In genomic region chr5:14351845-14352712, GRCh38 we compare ENCODE assay signal across 8 cellular contexts.
DNase-seq lines count a peak whose midpoint lies in the region; FAIRE-seq and TF ChIP-seq lines count a peak whose summit lies in the region.

No MANE protein-coding gene starts in this region.

- peaks cover 23% of the 10 kb centered on the region; the same call in 1 of the 2 replicates for H4K20me1 ChIP-seq in GM23248 (ENCODE audit: insufficient read depth)

- TF ChIP-seq CTCF in RWPE1 (conservative IDR thresholded peaks at IDR 0.05; ENCODE audit: low read depth), result peak; percentile 97

- 61 to 64% methylated on average over 7 of the region's 7 CpGs for WGBS in GM23248 (ENCODE audit: low coverage in 1 of 2, low lambda C conversion rate in 2 of 2, missing lambda C conversion rate in 2 of 2), 2 experiments

- H3K79me2 ChIP-seq in GM23248 (ENCODE audit: insufficient read depth), result peaks cover 99% of the 10 kb centered on the region

- no peak overlapping the region for H2AFZ ChIP-seq in GM23248

- H3K9ac ChIP-seq in GM23248, result no peak overlapping the region

- H3K4me3 ChIP-seq in GM23248, result no peak overlapping the region

- no peaks in the 10 kb centered on the region for H3K27me3 ChIP-seq in GM23248 (replicated peaks; ENCODE audit: insufficient read depth)

- no peaks in the 10 kb centered on the region for H3K9me2 ChIP-seq in GM23248 (ENCODE audit: insufficient read depth)

- H3K4me1 ChIP-seq in GM23248 (ENCODE audit: insufficient read depth), result no peaks in the 10 kb centered on the region

- POLR2A ChIA-PET in RWPE1 (lab: Yijun Ruan, JAX; ENCODE audit: low non-redundant PET), result no interaction called here

- no peaks in the 10 kb centered on the region for H3K9me3 ChIP-seq in GM23248 (ENCODE audit: low read depth)

- in situ Hi-C loops in GM23248 (cut with MboI), result no loop called here

- H3K4me2 ChIP-seq in GM23248 (ENCODE audit: unreplicated experiment), result no peak overlapping the region

- H3K36me3 ChIP-seq in GM23248 (ENCODE audit: low read depth), result peaks cover 46% of the 10 kb centered on the region; the same call in 1 of the 2 replicates

- peak; percentile 55 for DNase-seq in GDM1 (lab: John Stamatoyannopoulos, UW)
- peak; percentile 83 for DNase-seq in GM23248
- peak; percentile 63 for DNase-seq in LHCN-M2 (ENCODE audit: low read depth)
- peak; percentile 68 for DNase-seq in RWPE1 (ENCODE audit: low spot score)
- DNase-seq in activated effector memory CD4-positive, alpha-beta T cell treated with Interleukin-2 at 50 U/mL for 16 hours, result peak; percentile 35
- DNase-seq in frontal cortex (ENCODE audit: low spot score in 2 of 2), result peak; percentile 54 to 63
- peak; percentile 64 for DNase-seq in pons (ENCODE audit: low spot score)
- peak; percentile 57 for DNase-seq in ureter (ENCODE audit: low spot score)

- CTCF ChIA-PET in RWPE1 (lab: Yijun Ruan, JAX), result interaction anchor here (0.6 to 1.7 kb wide), 7 partner anchors 13 to 296 kb away, joined by 3 to 13 read pairs (median 5); no protein-coding TSS in a partner anchor

- H3K27ac ChIP-seq in GM23248, result peak overlapping the region; percentile 28
- H3K27ac ChIP-seq in RWPE1, result no peak overlapping the region

- peaks cover 92% of the 10 kb centered on the region for H3F3A ChIP-seq in GM23248 (ENCODE audit: insufficient read depth)

- no peak for FAIRE-seq in frontal cortex (lab: Jason Lieb, UNC)
